1 cellular context compared by ENCODE assay signal in the genomic region with DNA sequence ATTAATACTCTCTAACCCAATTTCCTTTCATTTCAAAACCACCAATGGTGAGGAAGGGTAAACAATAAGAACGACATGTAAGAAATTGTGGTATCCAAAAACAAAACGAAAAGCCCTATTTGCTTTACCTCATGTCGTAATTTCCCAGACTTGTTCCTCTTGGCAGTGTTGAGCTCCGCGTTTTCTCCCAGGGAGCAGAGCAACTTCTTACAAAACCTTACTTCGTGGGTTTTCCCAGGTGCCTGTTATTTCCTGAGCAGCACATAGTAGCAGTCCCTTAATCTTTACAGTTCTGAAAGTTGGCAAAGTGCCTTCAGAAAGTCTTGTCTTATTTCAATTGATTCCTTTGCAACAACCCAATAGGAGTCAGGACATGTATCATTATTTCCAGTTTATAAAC.
A peak's percentile ranks its signal among the peaks of the same experiment; 100 is the strongest.
TF ChIP-seq lines count a peak whose summit lies in the region.

No MANE protein-coding gene starts in this region.

TF ChIP-seq in GM12878, 131 proteins besides CTCF, POLR2A, EP300 and RAD21 (continued from another document):
- TF ChIP-seq YY1 (IDR thresholded peaks at IDR 0.05; ENCODE audit: low read depth, low read length): 0 out of 2 replicates have a peak, but pooled peaks have one; percentile 7
- TF ChIP-seq MTA3 (IDR thresholded peaks at IDR 0.05; ENCODE audit: borderline replicate concordance, low read length): peak; percentile 51; the same call in 1 of the 2 replicates
- TF ChIP-seq JUNB (IDR thresholded peaks at IDR 0.05): peak; percentile 64
- peak in 1 of 2 experiments; percentile 52; a peak in 1 of 4 replicates for TF ChIP-seq ETV6 (conservative IDR thresholded peaks at IDR 0.05 in 1 of 2, IDR thresholded peaks at IDR 0.05 in 1 of 2; ENCODE audit: borderline replicate concordance in 1 of 2, low read depth in 1 of 2)
- no peak for TF ChIP-seq SREBF1 (IDR thresholded peaks at IDR 0.05; ENCODE audit: low read length)
- 0 out of 2 replicates have a peak, but pooled peaks have one; percentile 18 for TF ChIP-seq GATAD2B (conservative IDR thresholded peaks at IDR 0.05; ENCODE audit: low read depth)
- no peak for TF ChIP-seq KAT2A (conservative IDR thresholded peaks at IDR 0.05; ENCODE audit: control insufficient read depth, low read depth, low read length)
- TF ChIP-seq E4F1 (IDR thresholded peaks at IDR 0.05; ENCODE audit: borderline replicate concordance, partially characterized antibody): peak; percentile 90
- TF ChIP-seq HCFC1 (IDR thresholded peaks at IDR 0.05; ENCODE audit: low read length): no peak
- 0 out of 2 replicates have a peak, but pooled peaks have one; percentile 23 for TF ChIP-seq TARDBP (IDR thresholded peaks at IDR 0.05; ENCODE audit: borderline replicate concordance)
- TF ChIP-seq, protein P1, sequence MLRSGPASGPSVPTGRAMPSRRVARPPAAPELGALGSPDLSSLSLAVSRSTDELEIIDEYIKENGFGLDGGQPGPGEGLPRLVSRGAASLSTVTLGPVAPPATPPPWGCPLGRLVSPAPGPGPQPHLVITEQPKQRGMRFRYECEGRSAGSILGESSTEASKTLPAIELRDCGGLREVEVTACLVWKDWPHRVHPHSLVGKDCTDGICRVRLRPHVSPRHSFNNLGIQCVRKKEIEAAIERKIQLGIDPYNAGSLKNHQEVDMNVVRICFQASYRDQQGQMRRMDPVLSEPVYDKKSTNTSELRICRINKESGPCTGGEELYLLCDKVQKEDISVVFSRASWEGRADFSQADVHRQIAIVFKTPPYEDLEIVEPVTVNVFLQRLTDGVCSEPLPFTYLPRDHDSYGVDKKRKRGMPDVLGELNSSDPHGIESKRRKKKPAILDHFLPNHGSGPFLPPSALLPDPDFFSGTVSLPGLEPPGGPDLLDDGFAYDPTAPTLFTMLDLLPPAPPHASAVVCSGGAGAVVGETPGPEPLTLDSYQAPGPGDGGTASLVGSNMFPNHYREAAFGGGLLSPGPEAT (IDR thresholded peaks at IDR 0.05; ENCODE audit: low read depth): peak; percentile 70
- TF ChIP-seq NFIC (IDR thresholded peaks at IDR 0.05; ENCODE audit: low read depth, low read length): peak; percentile 60
- TF ChIP-seq ZBED1 (IDR thresholded peaks at IDR 0.05; ENCODE audit: borderline replicate concordance): 0 out of 2 replicates have a peak, but pooled peaks have one; percentile 67
- TF ChIP-seq, protein P2, sequence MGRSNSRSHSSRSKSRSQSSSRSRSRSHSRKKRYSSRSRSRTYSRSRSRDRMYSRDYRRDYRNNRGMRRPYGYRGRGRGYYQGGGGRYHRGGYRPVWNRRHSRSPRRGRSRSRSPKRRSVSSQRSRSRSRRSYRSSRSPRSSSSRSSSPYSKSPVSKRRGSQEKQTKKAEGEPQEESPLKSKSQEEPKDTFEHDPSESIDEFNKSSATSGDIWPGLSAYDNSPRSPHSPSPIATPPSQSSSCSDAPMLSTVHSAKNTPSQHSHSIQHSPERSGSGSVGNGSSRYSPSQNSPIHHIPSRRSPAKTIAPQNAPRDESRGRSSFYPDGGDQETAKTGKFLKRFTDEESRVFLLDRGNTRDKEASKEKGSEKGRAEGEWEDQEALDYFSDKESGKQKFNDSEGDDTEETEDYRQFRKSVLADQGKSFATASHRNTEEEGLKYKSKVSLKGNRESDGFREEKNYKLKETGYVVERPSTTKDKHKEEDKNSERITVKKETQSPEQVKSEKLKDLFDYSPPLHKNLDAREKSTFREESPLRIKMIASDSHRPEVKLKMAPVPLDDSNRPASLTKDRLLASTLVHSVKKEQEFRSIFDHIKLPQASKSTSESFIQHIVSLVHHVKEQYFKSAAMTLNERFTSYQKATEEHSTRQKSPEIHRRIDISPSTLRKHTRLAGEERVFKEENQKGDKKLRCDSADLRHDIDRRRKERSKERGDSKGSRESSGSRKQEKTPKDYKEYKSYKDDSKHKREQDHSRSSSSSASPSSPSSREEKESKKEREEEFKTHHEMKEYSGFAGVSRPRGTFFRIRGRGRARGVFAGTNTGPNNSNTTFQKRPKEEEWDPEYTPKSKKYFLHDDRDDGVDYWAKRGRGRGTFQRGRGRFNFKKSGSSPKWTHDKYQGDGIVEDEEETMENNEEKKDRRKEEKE (IDR thresholded peaks at IDR 0.05): no peak
- TF ChIP-seq SIN3A (IDR thresholded peaks at IDR 0.05; ENCODE audit: low read depth, low read length): no peak
- TF ChIP-seq CHD4 (IDR thresholded peaks at IDR 0.05): no peak
- TF ChIP-seq SKIL (IDR thresholded peaks at IDR 0.05; ENCODE audit: low read depth, poor library complexity, severe bottlenecking): peak; percentile 45
- TF ChIP-seq, protein P3, sequence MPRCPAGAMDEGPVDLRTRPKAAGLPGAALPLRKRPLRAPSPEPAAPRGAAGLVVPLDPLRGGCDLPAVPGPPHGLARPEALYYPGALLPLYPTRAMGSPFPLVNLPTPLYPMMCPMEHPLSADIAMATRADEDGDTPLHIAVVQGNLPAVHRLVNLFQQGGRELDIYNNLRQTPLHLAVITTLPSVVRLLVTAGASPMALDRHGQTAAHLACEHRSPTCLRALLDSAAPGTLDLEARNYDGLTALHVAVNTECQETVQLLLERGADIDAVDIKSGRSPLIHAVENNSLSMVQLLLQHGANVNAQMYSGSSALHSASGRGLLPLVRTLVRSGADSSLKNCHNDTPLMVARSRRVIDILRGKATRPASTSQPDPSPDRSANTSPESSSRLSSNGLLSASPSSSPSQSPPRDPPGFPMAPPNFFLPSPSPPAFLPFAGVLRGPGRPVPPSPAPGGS (IDR thresholded peaks at IDR 0.05; ENCODE audit: borderline replicate concordance, insufficient read depth, low read depth, low read length, poor library complexity, severe bottlenecking): peak; percentile 90
- no peak for TF ChIP-seq MTA2 (IDR thresholded peaks at IDR 0.05; ENCODE audit: low read depth)
- peak; percentile 30 for TF ChIP-seq SMAD1 (IDR thresholded peaks at IDR 0.05; ENCODE audit: low read depth, partially characterized antibody)
- TF ChIP-seq HDAC6 (IDR thresholded peaks at IDR 0.05; ENCODE audit: unreplicated experiment): no peak
- TF ChIP-seq IKZF2 (IDR thresholded peaks at IDR 0.05): peak; percentile 58 to 73; a peak in 3 of 4 replicates
- TF ChIP-seq CBX5 (IDR thresholded peaks at IDR 0.05; ENCODE audit: low read depth): 0 out of 2 replicates have a peak, but pooled peaks have one; percentile 5
- TF ChIP-seq ATF7 (IDR thresholded peaks at IDR 0.05; ENCODE audit: low read depth): peak; percentile 34; the same call in 1 of the 2 replicates
- no peak for TF ChIP-seq ZBTB11 (CRISPR knock-in tag; IDR thresholded peaks at IDR 0.05)
- peak; percentile 86 for TF ChIP-seq RUNX3 (IDR thresholded peaks at IDR 0.05; ENCODE audit: low read length)
- TF ChIP-seq EED (IDR thresholded peaks at IDR 0.05; ENCODE audit: low read depth): peak; percentile 84
- no peak for TF ChIP-seq BACH1 (IDR thresholded peaks at IDR 0.05; ENCODE audit: borderline replicate concordance)
- no peak for TF ChIP-seq HDAC2 (IDR thresholded peaks at IDR 0.05)
